ENCODE assay signal across 12 cellular contexts in genomic region chr2:233240897-233241296, GRCh38. TPM values are rescaled to one million over a fixed set of nuclear protein-coding genes. Genes with fewer than 3 reads are reported as not detected.
DNase-seq lines count a peak whose midpoint lies in the region; ATAC-seq, FAIRE-seq and TF ChIP-seq lines count a peak whose summit lies in the region.
"Had no signal": no experiment of that assay in that cellular context is flagged by ENCODE, and none has a peak within 500 bp of the region (broad histone marks: within the 10 kb centered on the region; RNA-seq: fewer than 3 reads in every experiment).

No MANE protein-coding gene starts in this region.

- H2AFZ ChIP-seq in SK-N-SH (ENCODE audit: low read depth): no peak overlapping the region

- H3K36me3 ChIP-seq in Peyer's patch: no peaks in the 10 kb centered on the region
- H3K36me3 ChIP-seq in SK-N-SH (replicated peaks in 1 of 2; ENCODE audit: control insufficient read depth in 1 of 2, insufficient read depth in 2 of 2, low read length in 1 of 2): no peaks in the 10 kb centered on the region

- TF ChIP-seq POLR2A in Peyer's patch (IDR thresholded peaks at IDR 0.05): no peak

- WGBS in SK-N-SH (ENCODE audit: low lambda C conversion rate): 31% methylated on average over 2 of the region's 2 CpGs

- TF ChIP-seq RAD21 in SK-N-SH (IDR thresholded peaks at IDR 0.05; ENCODE audit: low read length): no peak

- POLR2A ChIA-PET in SK-N-SH (lab: Yijun Ruan, JAX): no interaction called here

- H3K4me3 ChIP-seq in Peyer's patch (no peak overlapping the region), SK-N-SH (ENCODE audit: low read depth in 2 of 2, low read length in 1 of 2) (no peak overlapping the region)

- H3K9me3 ChIP-seq in Peyer's patch (no peaks in the 10 kb centered on the region), SK-N-SH (no peaks in the 10 kb centered on the region)

- H3K27me3 ChIP-seq in Peyer's patch: no peaks in the 10 kb centered on the region
- no peaks in the 10 kb centered on the region for H3K27me3 ChIP-seq in SK-N-SH (ENCODE audit: insufficient read depth)

- H3K27ac ChIP-seq in Peyer's patch (peak overlapping the region in 1 of 4 donors; percentile 0), SK-N-SH (ENCODE audit: low read depth in 2 of 2, low read length in 1 of 2) (no peak overlapping the region)

- DNase-seq in GM18507 (ENCODE audit: extremely low spot score, insufficient read length, low read depth): no peak
- peak in 2 of 3 donors; percentile 57 to 70 for DNase-seq in Peyer's patch
- DNase-seq in kidney tubule cell (ENCODE audit: low spot score): peak; percentile 29
- no peak for DNase-seq in SK-N-SH
- no peak for DNase-seq in cerebellum (ENCODE audit: low spot score)
- DNase-seq in HuH-7.5 (ENCODE audit: low spot score): no peak
- DNase-seq in stimulated activated CD4-positive, alpha-beta T cell treated with anti-CD3 and anti-CD28 coated beads, Interleukin-2, amount 100 ng/mL, for 48 hours: no peak
- DNase-seq: activated effector memory CD4-positive, alpha-beta T cell treated with Interleukin-2 at 50 U/mL for 16 hours; endodermal cell; NCI-H187; trophoblast cell had no signal

- CTCF ChIA-PET in SK-N-SH (lab: Yijun Ruan, JAX): interaction anchor here (3.1 kb wide), 1 partner anchor 10 kb away, joined by 13 read pairs; the partner anchor contains the start of gene ATG16L1

- no peaks in the 10 kb centered on the region for H3F3A ChIP-seq in SK-N-SH (replicated peaks; ENCODE audit: insufficient read depth)

- H3K79me2 ChIP-seq in SK-N-SH (ENCODE audit: insufficient read depth): no peaks in the 10 kb centered on the region

- H3K4me1 ChIP-seq in Peyer's patch (peaks cover 0 to 13% (median 9%) of the 10 kb centered on the region in 4 donors), SK-N-SH (ENCODE audit: control insufficient read depth in 1 of 2, insufficient read depth in 2 of 2, low read depth in 1 of 2, low read length in 1 of 2) (no peaks in the 10 kb centered on the region)

- H3K4me2 ChIP-seq in SK-N-SH: no peak overlapping the region

- TF ChIP-seq CTCF in Peyer's patch (IDR thresholded peaks at IDR 0.05) (no peak), SK-N-SH (IDR thresholded peaks at IDR 0.05) (no peak)

- peak; percentile 69 for ATAC-seq in HG02943 (IDR thresholded peaks at IDR 0.05; ENCODE audit: low read depth, unreplicated experiment)

- peak; percentile 86 for FAIRE-seq in GM18507 (lab: Jason Lieb, UNC)

- no peaks in the 10 kb centered on the region for H3K9me2 ChIP-seq in SK-N-SH

- no peak overlapping the region for H3K9ac ChIP-seq in SK-N-SH

- H4K20me1 ChIP-seq in SK-N-SH (ENCODE audit: insufficient read depth): no peaks in the 10 kb centered on the region

- no peak for TF ChIP-seq EP300 in SK-N-SH (IDR thresholded peaks at IDR 0.05; ENCODE audit: borderline replicate concordance in 1 of 2, low read depth in 1 of 2, low read length in 1 of 2)

TF ChIP-seq in SK-N-SH, 30 proteins besides CTCF, POLR2A, EP300 and RAD21:
- TF ChIP-seq FOXM1 (IDR thresholded peaks at IDR 0.05; ENCODE audit: low read depth) (no peak), IRF3 (IDR thresholded peaks at IDR 0.05; ENCODE audit: low read depth, low read length) (no peak), ELF1 (IDR thresholded peaks at IDR 0.05) (no peak), MXI1 (IDR thresholded peaks at IDR 0.05; ENCODE audit: low read depth, low read length) (no peak), TCF12 (IDR thresholded peaks at IDR 0.05) (no peak), USF2 (IDR thresholded peaks at IDR 0.05; ENCODE audit: borderline replicate concordance, low read depth, low read length) (no peak), TAF1 (IDR thresholded peaks at IDR 0.05; ENCODE audit: borderline replicate concordance, low read depth, low read length) (no peak), NRF1 (IDR thresholded peaks at IDR 0.05; ENCODE audit: low read depth, low read length) (no peak), SMC3 (IDR thresholded peaks at IDR 0.05; ENCODE audit: low read depth, low read length) (no peak), GATA2 (CRISPR knock-in tag; IDR thresholded peaks at IDR 0.05) (no peak), MEF2A (IDR thresholded peaks at IDR 0.05; ENCODE audit: borderline replicate concordance, low read depth) (no peak), EZH2phosphoT487 (IDR thresholded peaks at IDR 0.05; ENCODE audit: borderline replicate concordance, low read depth) (no peak), RFX5 (IDR thresholded peaks at IDR 0.05; ENCODE audit: low read length) (no peak)
TF ChIP-seq in SK-N-SH: peak in this region for 0.

RNA-seq across cellular contexts. Expression of gene ATG16L1, which starts 10.6 kb away (rescaled TPM):
- total RNA-seq in Peyer's patch: 100 to 1,000 TPM in 1 of 4 donors, 10 to 100 TPM in 3; 46.4 to 125 (median 58.4) TPM
- 22.2 and 32.2 TPM in 2 replicates for polyA plus RNA-seq in SK-N-SH (2012; rRNA removed)
- 22.0 and 24.7 TPM in 2 replicates for polyA plus RNA-seq in SK-N-SH (2012; cell fraction: cytosol; rRNA removed)
- 44.4 and 67.5 TPM in 2 replicates for polyA plus RNA-seq in SK-N-SH (2012; cell fraction: nucleus; rRNA removed)
- 36.7 TPM for total RNA-seq in cerebellum

Comparison
In these comparisons a context has a peak if more than half of its experiments do, and no peak if none do; other contexts are left out.
1. DNase-seq: peak in Peyer's patch (2 of 3) and kidney tubule cell (single experiment); none in GM18507 (single experiment), SK-N-SH (single experiment), cerebellum (single experiment), HuH-7.5 (single experiment) and stimulated activated CD4-positive, alpha-beta T cell treated with anti-CD3 and anti-CD28 coated beads, Interleukin-2, amount 100 ng/mL, for 48 hours (0 of 2).